24 cellular contexts compared by ENCODE assay signal in genomic region chr4:66501986-66502385, GRCh38.
"Had no signal": no experiment of that assay in that cellular context is flagged by ENCODE, and none has a peak within 500 bp of the region (broad histone marks: within the 10 kb centered on the region; RNA-seq: fewer than 3 reads in every experiment).

No MANE protein-coding gene starts in this region.

- H3K27ac ChIP-seq: esophagus squamous epithelium, lower lobe of right lung, ovary, psoas muscle, skin epidermis, spleen, thoracic aorta, tibial nerve, upper lobe of left lung had no signal

- FAIRE-seq: endometrium, keratinocyte, urothelium cell line had no signal

- ATAC-seq: effector memory CD8-positive, alpha-beta T cell; left ventricle myocardium superior; lower lobe of right lung; natural killer cell; psoas muscle; right cardiac atrium; stimulated activated memory B cell treated with anti-CD40 and anti-IgM and Interleukin-4, amounts not matched to agents 10 μg/mL and 1 μg/mL and 100 μg/mL, for 72 hours; stimulated activated naive CD8-positive, alpha-beta T cell treated with anti-CD3 and anti-CD28 coated beads, Interleukin-15, Interleukin-2, amounts not matched to agents 100 U/mL and 50 U/mL, for 24 hours had no signal

- DNase-seq: cortex of kidney; effector memory CD8-positive, alpha-beta T cell; erythroblast; esophagus squamous epithelium; left ventricle myocardium superior; lower lobe of right lung; natural killer cell; occipital lobe; ovary; posterior cingulate gyrus; psoas muscle; right cardiac atrium; spleen; stimulated activated CD4-positive, alpha-beta T cell treated with anti-CD3 and anti-CD28 coated beads, Interleukin-4, amount 100 ng/mL, for 4 hours; stimulated activated naive CD8-positive, alpha-beta T cell treated with anti-CD3 and anti-CD28 coated beads, Interleukin-15, Interleukin-2, amounts not matched to agents 100 U/mL and 50 U/mL, for 24 hours; substantia nigra; upper lobe of left lung had no signal

- H3K9me3 ChIP-seq: esophagus squamous epithelium, lower lobe of right lung, ovary, psoas muscle, spleen, thoracic aorta, tibial nerve, upper lobe of left lung had no signal

- H3K4me1 ChIP-seq: esophagus squamous epithelium, lower lobe of right lung, psoas muscle, spleen, tibial nerve, upper lobe of left lung had no signal

- H3K36me3 ChIP-seq: esophagus squamous epithelium, lower lobe of right lung, ovary, spleen, thoracic aorta, tibial nerve, upper lobe of left lung had no signal

- H3K4me3 ChIP-seq: esophagus squamous epithelium, lower lobe of right lung, ovary, psoas muscle, skin epidermis, spleen, thoracic aorta, tibial nerve, upper lobe of left lung had no signal

- H3K27me3 ChIP-seq: esophagus squamous epithelium, ovary, spleen, tibial nerve, upper lobe of left lung had no signal
